Comparison of ENCODE assay signal across 8 cellular contexts in genomic region chr5:178627259-178627598, GRCh38. TPM values are rescaled to one million over a fixed set of nuclear protein-coding genes. Genes with fewer than 3 reads are reported as not detected.
A peak's percentile ranks its signal among the peaks of the same experiment; 100 is the strongest.
DNase-seq lines count a peak whose midpoint lies in the region; ATAC-seq, FAIRE-seq and TF ChIP-seq lines count a peak whose summit lies in the region.

No MANE protein-coding gene starts in this region.

- H3K4me3 ChIP-seq in choroid plexus epithelial cell (ENCODE audit: low read depth, low read length): peak overlapping the region; percentile 93

- FAIRE-seq in HTR-8/SVneo (lab: Jason Lieb, UNC): no peak

- TF ChIP-seq CTCF in CD14-positive monocyte (IDR thresholded peaks at IDR 0.05): no peak
- no peak for TF ChIP-seq CTCF in choroid plexus epithelial cell (conservative IDR thresholded peaks at IDR 0.05; ENCODE audit: low read depth, low read length)

- peaks cover 0 to 4% (median 3%) of the 10 kb centered on the region in 3 donors for H3K27me3 Mint-ChIP-seq in CD14-positive monocyte (ENCODE audit: low read depth in 3 of 3)
- H3K27me3 Mint-ChIP-seq in IgD-negative memory B cell: no peaks in the 10 kb centered on the region
- H3K27me3 Mint-ChIP-seq in natural killer cell treated with Interleukin-12 subunit alpha and Interleukin-12 subunit beta and Interleukin-15 and Interleukin-18, amount 100 ng/mL, for 72 hours: peaks cover 0 to 2% of the 10 kb centered on the region in 2 donors

- H3K4me1 Mint-ChIP-seq in CD14-positive monocyte: peaks cover 27% of the 10 kb centered on the region
- peaks cover 22 to 43% (median 31%) of the 10 kb centered on the region in 3 donors for H3K4me1 Mint-ChIP-seq in IgD-negative memory B cell
- H3K4me1 Mint-ChIP-seq in natural killer cell treated with Interleukin-12 subunit alpha and Interleukin-12 subunit beta and Interleukin-15 and Interleukin-18, amount 100 ng/mL, for 72 hours (ENCODE audit: low read depth in 2 of 2): peaks cover 23 to 30% of the 10 kb centered on the region in 2 donors

- H3K9me3 Mint-ChIP-seq in CD14-positive monocyte: peaks cover 2 to 11% (median 8%) of the 10 kb centered on the region in 7 donors
- peaks cover 0 to 1% (median 0%) of the 10 kb centered on the region in 3 donors for H3K9me3 Mint-ChIP-seq in IgD-negative memory B cell
- no peaks in the 10 kb centered on the region for H3K9me3 Mint-ChIP-seq in natural killer cell treated with Interleukin-12 subunit alpha and Interleukin-12 subunit beta and Interleukin-15 and Interleukin-18, amount 100 ng/mL, for 72 hours

- no peak for ATAC-seq in natural killer cell treated with Interleukin-12 subunit alpha and Interleukin-12 subunit beta and Interleukin-15 and Interleukin-18, amount 100 ng/mL, for 72 hours
- no peak for ATAC-seq in HG02981 (IDR thresholded peaks at IDR 0.05; ENCODE audit: unreplicated experiment)
- no peak for ATAC-seq in HG03432 (IDR thresholded peaks at IDR 0.05; ENCODE audit: unreplicated experiment)

- intact Hi-C loops in CD14-positive monocyte (cut with micrococcal nuclease): loop anchor here (5.0 to 10.0 kb wide), 2 partner anchors 105 to 928 kb away; partner anchors contain the start of genes ZNF354A (in 2 of the 2) and RUFY1 (in 1 of the 2)

- DNase-seq in CD14-positive monocyte (ENCODE audit: low spot score) (no peak), choroid plexus epithelial cell (ENCODE audit: low read depth) (no peak), retina (no peak), HTR-8/SVneo (ENCODE audit: insufficient read length, low spot score) (no peak)
- no peak for DNase-seq in natural killer cell treated with Interleukin-12 subunit alpha and Interleukin-12 subunit beta and Interleukin-15 and Interleukin-18, amount 100 ng/mL, for 72 hours (ENCODE audit: low spot score)

- peak overlapping the region; percentile 69 to 78 for H3K4me3 Mint-ChIP-seq in CD14-positive monocyte
- H3K4me3 Mint-ChIP-seq in IgD-negative memory B cell: peak overlapping the region; percentile 83 to 100 (median 98)
- peak overlapping the region; percentile 100 for H3K4me3 Mint-ChIP-seq in natural killer cell treated with Interleukin-12 subunit alpha and Interleukin-12 subunit beta and Interleukin-15 and Interleukin-18, amount 100 ng/mL, for 72 hours

- peaks cover 11 to 12% of the 10 kb centered on the region in 2 donors for H3K36me3 Mint-ChIP-seq in CD14-positive monocyte
- H3K36me3 Mint-ChIP-seq in IgD-negative memory B cell: peaks cover 3% of the 10 kb centered on the region
- peaks cover 14% of the 10 kb centered on the region for H3K36me3 Mint-ChIP-seq in natural killer cell treated with Interleukin-12 subunit alpha and Interleukin-12 subunit beta and Interleukin-15 and Interleukin-18, amount 100 ng/mL, for 72 hours

- peak overlapping the region in 6 of 7 donors; percentile 72 to 99 (median 84) for H3K27ac Mint-ChIP-seq in CD14-positive monocyte
- peak overlapping the region; percentile 67 to 100 (median 95) for H3K27ac Mint-ChIP-seq in IgD-negative memory B cell
- peak overlapping the region; percentile 91 to 97 for H3K27ac Mint-ChIP-seq in natural killer cell treated with Interleukin-12 subunit alpha and Interleukin-12 subunit beta and Interleukin-15 and Interleukin-18, amount 100 ng/mL, for 72 hours

RNA-seq across cellular contexts. Expression of gene CLK4, which starts 0.4 kb away (rescaled TPM):
- polyA plus RNA-seq in CD14-positive monocyte: 1 to 10 TPM; 3.0 to 4.9 TPM
- 31.1 TPM for polyA plus RNA-seq in IgD-negative memory B cell
- 10 to 100 TPM; 22.3 to 25.4 TPM for total RNA-seq in natural killer cell treated with Interleukin-12 subunit alpha and Interleukin-12 subunit beta and Interleukin-15 and Interleukin-18, amount 100 ng/mL, for 72 hours

RNA-seq across cellular contexts. Expression of gene COL23A1, which starts 37.0 kb away (rescaled TPM):
- polyA plus RNA-seq in CD14-positive monocyte (under 1 TPM in 1 of 2 donors, not detected in 1; 0.11 TPM), IgD-negative memory B cell (0.18 TPM)
- total RNA-seq in natural killer cell treated with Interleukin-12 subunit alpha and Interleukin-12 subunit beta and Interleukin-15 and Interleukin-18, amount 100 ng/mL, for 72 hours: under 1 TPM; 0.17 to 0.19 TPM
